Comparison of ENCODE assay signal across 21 cellular contexts in the genomic region with DNA sequence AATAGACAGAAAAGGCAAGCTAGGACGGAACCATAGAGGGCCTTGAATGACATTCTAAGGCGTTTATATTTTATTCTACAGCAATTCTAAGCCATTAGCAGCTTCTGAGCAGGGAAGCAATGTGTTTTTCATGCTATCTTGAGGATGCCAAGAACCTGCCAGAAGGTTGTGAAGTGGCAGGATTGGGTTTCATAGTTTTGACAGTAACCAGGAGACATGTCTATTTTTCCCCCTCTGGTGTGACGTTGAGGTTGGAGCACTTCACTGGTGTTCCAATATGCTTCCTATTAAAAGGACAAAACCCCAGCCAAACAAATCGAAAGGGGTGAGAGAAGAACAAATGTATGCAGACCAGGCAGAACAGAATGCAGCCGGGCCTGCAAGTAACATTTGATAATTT.
DNase-seq lines count a peak whose midpoint lies in the region; ATAC-seq and TF ChIP-seq lines count a peak whose summit lies in the region.
"Had no signal": no experiment of that assay in that cellular context is flagged by ENCODE, and none has a peak within 500 bp of the region (broad histone marks: within the 10 kb centered on the region; RNA-seq: fewer than 3 reads in every experiment).

No MANE protein-coding gene starts in this region.

- POLR2A ChIA-PET in activated CD4-positive, alpha-beta T cell treated with anti-CD3 and anti-CD28 coated beads for 36 hours (lab: Charles Lee) = no interaction called here

- H3K9me3 ChIP-seq in cardiac muscle cell (ENCODE audit: low read depth) (no peaks in the 10 kb centered on the region), psoas muscle (no peaks in the 10 kb centered on the region)

- 24 to 33% (median 30%) methylated on average over 5 of the region's 5 CpGs for WGBS in psoas muscle, 3 donors

- H3K4me1 Mint-ChIP-seq in activated CD4-positive, alpha-beta T cell treated with anti-CD3 and anti-CD28 coated beads for 36 hours = no peaks in the 10 kb centered on the region

- H3K27ac Mint-ChIP-seq in activated CD4-positive, alpha-beta T cell treated with anti-CD3 and anti-CD28 coated beads for 36 hours = no peak overlapping the region

- H3K4me3 ChIP-seq in cardiac muscle cell (no peak overlapping the region), psoas muscle (no peak overlapping the region)
- H3K4me3 ChIP-seq: GM23248 had no signal

- H3K4me3 Mint-ChIP-seq in activated CD4-positive, alpha-beta T cell treated with anti-CD3 and anti-CD28 coated beads for 36 hours = no peak overlapping the region

- H3K9me3 Mint-ChIP-seq in activated CD4-positive, alpha-beta T cell treated with anti-CD3 and anti-CD28 coated beads for 36 hours (ENCODE audit: low read depth) = no peaks in the 10 kb centered on the region

- TF ChIP-seq CTCF in cardiac muscle cell (IDR thresholded peaks at IDR 0.05; ENCODE audit: low read depth, low read length) (no peak), psoas muscle (IDR thresholded peaks at IDR 0.05) (no peak)

- CTCF ChIA-PET in activated CD4-positive, alpha-beta T cell treated with anti-CD3 and anti-CD28 coated beads for 36 hours (lab: Charles Lee) = no interaction called here

- peak overlapping the region; percentile 95 for H3K27ac ChIP-seq in cardiac muscle cell
- no peak overlapping the region for H3K27ac ChIP-seq in psoas muscle
- H3K27ac ChIP-seq: 22Rv1, C4-2B, GM23248 had no signal

- peak; percentile 16 for DNase-seq in DMS 273 (lab: John Stamatoyannopoulos, UW; ENCODE audit: unreplicated experiment)
- DNase-seq in DMS 273 treated with DMSO at 0.1 percent for 48 hours (lab: John Stamatoyannopoulos, UW) = no peak
- DNase-seq in NCI-H2171 (lab: John Stamatoyannopoulos, UW) = peak; percentile 16
- DNase-seq in cardiac muscle cell (ENCODE audit: low read depth in 1 of 2, low spot score in 1 of 2) = peak in 1 of 2 donors; percentile 67
- no peak for DNase-seq in psoas muscle
- no peak for DNase-seq in NK-92 treated with Interleukin-12 subunit alpha and Interleukin-12 subunit beta, amount 100 ng/mL, for 24 hours (lab: John Stamatoyannopoulos, UW)
- no peak for DNase-seq in activated CD4-positive, alpha-beta T cell treated with anti-CD3 and anti-CD28 coated beads for 36 hours
- DNase-seq: AML-193, GDM1, GM23248, HCEC 1CT, MM.1S, NCI-H1105, NCI-H2107, NCI-H446, NCI-H526 treated with DMSO at 0.1 percent for 48 hours, SIG-M5 had no signal

- peaks cover 2% of the 10 kb centered on the region for H3K27me3 Mint-ChIP-seq in activated CD4-positive, alpha-beta T cell treated with anti-CD3 and anti-CD28 coated beads for 36 hours

- ATAC-seq in psoas muscle = peak in 3 of 4 donors; percentile 51 to 89 (median 67)
- ATAC-seq in GM21619 (IDR thresholded peaks at IDR 0.05; ENCODE audit: unreplicated experiment) = no peak
- ATAC-seq in activated CD4-positive, alpha-beta T cell treated with anti-CD3 and anti-CD28 coated beads for 36 hours = no peak
- ATAC-seq: SK-N-SH treated with all-trans-retinoic acid at 6 μM for 48 hours had no signal

- H3K36me3 Mint-ChIP-seq in activated CD4-positive, alpha-beta T cell treated with anti-CD3 and anti-CD28 coated beads for 36 hours (ENCODE audit: low read depth) = no peaks in the 10 kb centered on the region

- peaks cover 33% of the 10 kb centered on the region for H3K4me1 ChIP-seq in cardiac muscle cell (ENCODE audit: low read depth)
- H3K4me1 ChIP-seq in psoas muscle = peaks cover 6% of the 10 kb centered on the region

- H3K36me3 ChIP-seq in cardiac muscle cell = no peaks in the 10 kb centered on the region
- H3K36me3 ChIP-seq in psoas muscle (ENCODE audit: insufficient read depth in 1 of 2, low read depth in 1 of 2) = no peaks in the 10 kb centered on the region

- no peaks in the 10 kb centered on the region for H3K27me3 ChIP-seq in cardiac muscle cell
- no peaks in the 10 kb centered on the region for H3K27me3 ChIP-seq in psoas muscle (ENCODE audit: insufficient read depth in 3 of 3, low read length in 2 of 3)

- intact Hi-C loops in psoas muscle (cut with DNase I) = no loop called here
- intact Hi-C loops in activated CD4-positive, alpha-beta T cell treated with anti-CD3 and anti-CD28 coated beads for 36 hours (cut with DNase I, micrococcal nuclease) = no loop called here

Comparison
In these comparisons a context has a peak if more than half of its experiments do, and no peak if none do; other contexts are left out.
1. DNase-seq: peak in DMS 273 (single experiment) and NCI-H2171 (single experiment); none in DMS 273 treated with DMSO at 0.1 percent for 48 hours (single experiment), psoas muscle (0 of 2), NK-92 treated with Interleukin-12 subunit alpha and Interleukin-12 subunit beta, amount 100 ng/mL, for 24 hours (single experiment) and activated CD4-positive, alpha-beta T cell treated with anti-CD3 and anti-CD28 coated beads for 36 hours (single experiment).
2. ATAC-seq: peak in psoas muscle (3 of 4); none in GM21619 (single experiment) and activated CD4-positive, alpha-beta T cell treated with anti-CD3 and anti-CD28 coated beads for 36 hours (single experiment).